14 cellular contexts compared by ENCODE assay signal in genomic region chr22:20511578-20512259, GRCh38. TPM values are rescaled to one million over a fixed set of nuclear protein-coding genes. Genes with fewer than 3 reads are reported as not detected.
DNase-seq lines count a peak whose midpoint lies in the region; ATAC-seq and TF ChIP-seq lines count a peak whose summit lies in the region.
"Had no signal": no experiment of that assay in that cellular context is flagged by ENCODE, and none has a peak within 500 bp of the region (broad histone marks: within the 10 kb centered on the region; RNA-seq: fewer than 3 reads in every experiment).

No MANE protein-coding gene starts in this region.

- H3K9me3 Mint-ChIP-seq in activated T-cell treated with anti-CD3 and anti-CD28 coated beads, Interleukin-2, amount 50 U/mL, for 24 hours = no peaks in the 10 kb centered on the region
- H3K9me3 Mint-ChIP-seq in activated T-cell treated with anti-CD3 and anti-CD28 coated beads, Interleukin-2, amount 50 U/mL, for 4 hours = no peaks in the 10 kb centered on the region
- no peaks in the 10 kb centered on the region for H3K9me3 Mint-ChIP-seq in T-cell

- ATAC-seq in activated T-cell treated with anti-CD3 and anti-CD28 coated beads, Interleukin-2, amount 50 U/mL, for 4 hours = no peak
- ATAC-seq in T-cell (replicated peaks in 1 of 4) (no peak), esophagus mucosa (no peak)
- ATAC-seq: foreskin keratinocyte, Panc1 had no signal

- H3K36me3 Mint-ChIP-seq in activated T-cell treated with anti-CD3 and anti-CD28 coated beads, Interleukin-2, amount 50 U/mL, for 24 hours (ENCODE audit: low read depth) = peaks cover 73% of the 10 kb centered on the region
- H3K36me3 Mint-ChIP-seq in activated T-cell treated with anti-CD3 and anti-CD28 coated beads, Interleukin-2, amount 50 U/mL, for 4 hours (ENCODE audit: insufficient read depth) = peaks cover 21% of the 10 kb centered on the region
- peaks cover 15% of the 10 kb centered on the region for H3K36me3 Mint-ChIP-seq in T-cell

- peak overlapping the region in 3 of 5 donors; percentile 95 to 99 (median 98) for H3K27ac ChIP-seq in stomach

- WGBS in stomach, 5 donors = 68 to 87% (median 80%) methylated on average over 4 of the region's 4 CpGs

- no peak for DNase-seq in activated T-cell treated with anti-CD3 and anti-CD28 coated beads, Interleukin-2, amount 50 U/mL, for 24 hours
- DNase-seq in activated T-cell treated with anti-CD3 and anti-CD28 coated beads, Interleukin-2, amount 50 U/mL, for 4 hours = no peak
- DNase-seq in T-cell = no peak
- peak; percentile 59 for DNase-seq in left kidney (ENCODE audit: low read depth, low spot score)
- no peak for DNase-seq in stomach
- DNase-seq in NK-92 treated with Interleukin-12 subunit alpha and Interleukin-12 subunit beta, amount 100 ng/mL, for 24 hours (lab: John Stamatoyannopoulos, UW) = no peak
- DNase-seq in MG63 = no peak
- DNase-seq: DMS79, foreskin keratinocyte, NCI-H1417 treated with DMSO at 0.1 percent for 48 hours, T1000 had no signal

- H3K4me3 ChIP-seq in stomach (no peak overlapping the region), MG63 (no peak overlapping the region)
- H3K4me3 ChIP-seq: tibial nerve had no signal

- TF ChIP-seq CTCF in stomach (IDR thresholded peaks at IDR 0.05) = no peak

- H3K9me3 ChIP-seq in stomach (no peaks in the 10 kb centered on the region), MG63 (no peaks in the 10 kb centered on the region)
- H3K9me3 ChIP-seq: tibial nerve had no signal

- no peak for TF ChIP-seq POLR2A in stomach (IDR thresholded peaks at IDR 0.05)

- H3K4me3 Mint-ChIP-seq in activated T-cell treated with anti-CD3 and anti-CD28 coated beads, Interleukin-2, amount 50 U/mL, for 24 hours = peak overlapping the region; percentile 0
- no peak overlapping the region for H3K4me3 Mint-ChIP-seq in activated T-cell treated with anti-CD3 and anti-CD28 coated beads, Interleukin-2, amount 50 U/mL, for 4 hours
- H3K4me3 Mint-ChIP-seq in T-cell = peak overlapping the region in 1 of 3 donors; percentile 94

- intact Hi-C loops in stomach (cut with DNase I; ENCODE audit: low total_unique reads) = no loop called here

- POLR2A ChIA-PET in T-cell (lab: Charles Lee) = interaction anchor here in 1 of 2 donors (0.5 to 0.9 kb wide), 3 partner anchors 56 to 430 kb away, joined by 3 to 4 read pairs (median 4); no protein-coding TSS in a partner anchor

- CTCF ChIA-PET in T-cell (lab: Charles Lee) = interaction anchor here (0.5 to 1.4 kb wide), 6 partner anchors 53 to 113 kb away, joined by 3 to 7 read pairs (median 4); no protein-coding TSS in a partner anchor

- H3K4me1 ChIP-seq in stomach = peaks cover 59 to 82% (median 71%) of the 10 kb centered on the region in 4 donors

- peak overlapping the region; percentile 44 for H3K27ac Mint-ChIP-seq in activated T-cell treated with anti-CD3 and anti-CD28 coated beads, Interleukin-2, amount 50 U/mL, for 24 hours
- peak overlapping the region; percentile 75 to 97 for H3K27ac Mint-ChIP-seq in T-cell

- H3K36me3 ChIP-seq in stomach (peaks cover 0 to 22% (median 17%) of the 10 kb centered on the region in 4 donors), MG63 (peaks cover 42% of the 10 kb centered on the region)
- H3K36me3 ChIP-seq: tibial nerve had no signal

- H3K27me3 ChIP-seq in stomach = no peaks in the 10 kb centered on the region
- no peaks in the 10 kb centered on the region for H3K27me3 ChIP-seq in MG63
- H3K27me3 ChIP-seq: foreskin keratinocyte, tibial nerve had no signal

- no peaks in the 10 kb centered on the region for H3K27me3 Mint-ChIP-seq in activated T-cell treated with anti-CD3 and anti-CD28 coated beads, Interleukin-2, amount 50 U/mL, for 24 hours
- no peaks in the 10 kb centered on the region for H3K27me3 Mint-ChIP-seq in activated T-cell treated with anti-CD3 and anti-CD28 coated beads, Interleukin-2, amount 50 U/mL, for 4 hours (ENCODE audit: low read depth)
- no peaks in the 10 kb centered on the region for H3K27me3 Mint-ChIP-seq in T-cell

- no peak for TF ChIP-seq EP300 in stomach (IDR thresholded peaks at IDR 0.05)

- H3K4me1 Mint-ChIP-seq in activated T-cell treated with anti-CD3 and anti-CD28 coated beads, Interleukin-2, amount 50 U/mL, for 24 hours (ENCODE audit: low read depth) = peaks cover 79% of the 10 kb centered on the region
- H3K4me1 Mint-ChIP-seq in activated T-cell treated with anti-CD3 and anti-CD28 coated beads, Interleukin-2, amount 50 U/mL, for 4 hours (ENCODE audit: low read depth) = peaks cover 79% of the 10 kb centered on the region
- peaks cover 75 to 81% (median 80%) of the 10 kb centered on the region in 3 donors for H3K4me1 Mint-ChIP-seq in T-cell

RNA-seq across cellular contexts. Expression of gene MED15, which starts 4.3 kb away (rescaled TPM):
- total RNA-seq in activated T-cell treated with anti-CD3 and anti-CD28 coated beads, Interleukin-2, amount 50 U/mL, for 4 hours = 10 to 100 TPM; 83.2 to 90.5 (median 84.0) TPM
- total RNA-seq in T-cell (100 to 1,000 TPM; 214 to 317 (median 262) TPM), stomach (100 to 1,000 TPM in 3 of 5 donors, 10 to 100 TPM in 2; 28.3 to 289 (median 135) TPM), esophagus mucosa (51.7 TPM)
- 10 to 100 TPM; 29.3 to 41.9 (median 39.3) TPM for polyA plus RNA-seq in stomach
- total RNA-seq in MG63 (2014; rRNA removed; shearing (Covaris generic); ENCODE audit: low replicate concordance) = 17.2 and 34.0 TPM in 2 replicates

RNA-seq across cellular contexts. Expression of gene KLHL22, which starts 16.1 kb away (rescaled TPM):
- 1 to 10 TPM; 4.6 to 5.8 (median 5.7) TPM for total RNA-seq in activated T-cell treated with anti-CD3 and anti-CD28 coated beads, Interleukin-2, amount 50 U/mL, for 4 hours
- 10 to 100 TPM; 42.0 to 57.8 (median 47.1) TPM for total RNA-seq in T-cell
- 10 to 100 TPM in 4 of 5 donors, 1 to 10 TPM in 1; 7.0 to 26.5 (median 22.8) TPM for total RNA-seq in stomach
- polyA plus RNA-seq in stomach = 10 to 100 TPM in 2 of 3 donors, 1 to 10 TPM in 1; 7.0 to 10.8 (median 10.2) TPM
- total RNA-seq in MG63 (2014; rRNA removed; shearing (Covaris generic); ENCODE audit: low replicate concordance) = 29.1 and 36.0 TPM in 2 replicates
- total RNA-seq in esophagus mucosa = 5.0 TPM
